In the genomic region with DNA sequence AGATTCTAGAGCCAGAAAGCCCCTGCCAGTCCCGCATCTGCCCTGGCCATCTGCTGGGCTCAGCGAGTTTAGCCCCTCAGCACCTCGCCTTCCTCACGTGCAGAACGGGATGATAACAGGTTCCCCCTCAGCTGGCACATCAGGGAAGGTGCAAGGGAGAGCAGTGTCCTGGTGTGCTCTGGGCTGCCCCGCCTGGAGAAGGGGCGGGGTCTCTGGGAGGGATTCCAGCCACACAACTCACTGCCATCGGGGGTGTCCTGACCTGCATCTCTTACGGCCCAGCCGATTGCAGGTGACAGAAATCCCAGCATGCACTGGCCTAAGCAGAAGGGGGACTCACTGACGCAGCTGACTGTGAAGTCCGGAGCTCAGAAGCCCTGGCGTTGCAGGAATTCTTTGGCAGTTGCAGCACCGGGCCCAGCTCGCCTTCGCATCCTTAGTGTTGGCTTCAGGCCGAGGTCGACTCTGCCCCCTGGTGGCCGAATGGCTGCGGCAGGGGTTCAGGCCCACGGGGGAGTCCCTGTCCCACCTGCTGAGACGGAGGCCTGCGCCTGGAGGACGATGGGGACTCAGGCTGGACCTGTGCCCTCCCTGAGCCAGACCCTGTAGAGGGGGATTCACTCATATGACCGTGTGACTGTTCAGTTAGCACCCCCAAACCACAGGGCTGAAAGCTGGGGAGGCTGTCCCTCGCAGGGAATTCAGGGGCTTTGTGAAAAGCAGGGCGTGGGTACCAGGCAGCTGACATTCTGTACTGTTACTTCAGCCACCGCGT, we compare ENCODE assay signal across 8 cellular contexts.
DNase-seq lines count a peak whose midpoint lies in the region; FAIRE-seq and TF ChIP-seq lines count a peak whose summit lies in the region.

No MANE protein-coding gene starts in this region.

- WGBS in suprapubic skin = 55% methylated on average over 6 of the region's 29 CpGs

- H3K27ac ChIP-seq in suprapubic skin = no peak overlapping the region

- no peaks in the 10 kb centered on the region for H3K36me3 ChIP-seq in suprapubic skin

- no peak for FAIRE-seq in H54 (lab: Jason Lieb, UNC)

- DNase-seq in Daoy (ENCODE audit: low read depth) = peak; percentile 84
- DNase-seq in H54 (ENCODE audit: insufficient read length, low spot score) = peak; percentile 65
- DNase-seq in NCI-H748 treated with DMSO at 0.1 percent for 48 hours (lab: John Stamatoyannopoulos, UW) = peak; percentile 19
- peak; percentile 81 for DNase-seq in activated T-cell treated with anti-CD3 and anti-CD28 coated beads, Interleukin-2, amount 50 U/mL, for 1 hour
- peak; percentile 17 for DNase-seq in fibroblast of villous mesenchyme (ENCODE audit: low read depth)
- peak; percentile 9 for DNase-seq in non-pigmented ciliary epithelial cell (ENCODE audit: low read depth)
- DNase-seq in suprapubic skin (ENCODE audit: low spot score in 2 of 2) = peak in 1 of 2 donors; percentile 78
- no peak for DNase-seq in NCI-H187 treated with DMSO at 0.1 percent for 48 hours (lab: John Stamatoyannopoulos, UW)

- no peaks in the 10 kb centered on the region for H3K9me3 ChIP-seq in suprapubic skin

- no peak overlapping the region for H3K4me3 ChIP-seq in fibroblast of villous mesenchyme (ENCODE audit: low read depth, low read length)
- no peak overlapping the region for H3K4me3 ChIP-seq in suprapubic skin

- H3K4me1 ChIP-seq in suprapubic skin = peaks cover 8% of the 10 kb centered on the region

- TF ChIP-seq CTCF in fibroblast of villous mesenchyme (IDR thresholded peaks at IDR 0.05; ENCODE audit: insufficient read depth, low read depth, low read length) (peak; percentile 40), suprapubic skin (IDR thresholded peaks at IDR 0.05) (peak; percentile 51 to 79)

- no peak for TF ChIP-seq EP300 in suprapubic skin (IDR thresholded peaks at IDR 0.05)

- no peak for TF ChIP-seq POLR2A in H54 (IDR thresholded peaks at IDR 0.05; ENCODE audit: low read depth, low read length)
- TF ChIP-seq POLR2A in suprapubic skin (IDR thresholded peaks at IDR 0.05) = no peak

- no peaks in the 10 kb centered on the region for H3K27me3 ChIP-seq in suprapubic skin
